Comparison of ENCODE assay signal across 1 cellular context in the genomic region with DNA sequence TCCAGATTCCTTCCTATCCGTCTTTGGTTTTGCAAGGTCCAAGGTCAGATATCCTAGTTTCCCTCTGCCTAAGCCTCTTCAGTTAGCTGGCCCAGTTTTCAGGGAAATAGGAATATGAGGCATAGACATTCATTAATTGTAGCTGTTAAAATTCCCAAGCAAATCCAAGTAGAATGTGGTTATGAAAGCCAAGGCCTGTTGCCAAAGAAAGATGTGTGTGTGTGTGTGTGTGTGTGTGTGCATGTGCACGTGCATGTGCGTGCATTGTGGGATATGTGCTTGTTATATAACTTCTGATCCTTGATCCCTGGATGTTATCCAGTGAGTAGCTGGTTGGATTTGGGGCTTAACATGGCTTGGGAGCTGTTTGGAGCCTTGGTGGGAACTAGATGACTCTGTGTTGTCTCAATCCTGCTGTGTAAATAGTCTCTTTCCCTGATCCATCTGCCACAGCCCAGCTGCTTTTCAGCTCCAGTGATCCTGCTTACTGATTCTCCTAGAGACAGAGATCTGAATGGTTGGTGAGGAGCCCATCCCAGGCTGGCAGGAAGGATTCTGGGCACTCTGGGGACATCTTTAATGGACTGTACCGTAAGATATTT.
TF ChIP-seq lines count a peak whose summit lies in the region.

No MANE protein-coding gene starts in this region.

TF ChIP-seq in HepG2, 621 proteins besides CTCF, POLR2A, EP300 and RAD21 (continued from another document and continues in another):
- TF ChIP-seq KDM5B (CRISPR knock-in tag; IDR thresholded peaks at IDR 0.05; ENCODE audit: borderline replicate concordance): peak; percentile 59; the same call in 1 of the 2 replicates
- peak; percentile 37; the same call in 1 of the 2 replicates for TF ChIP-seq SIX1 (CRISPR knock-in tag; IDR thresholded peaks at IDR 0.05; ENCODE audit: borderline replicate concordance)
- TF ChIP-seq ZNF501 (CRISPR knock-in tag; IDR thresholded peaks at IDR 0.05): peak; percentile 55; the same call in 1 of the 2 replicates
- TF ChIP-seq ZNF414 (CRISPR knock-in tag; IDR thresholded peaks at IDR 0.05): 0 out of 2 replicates have a peak, but pooled peaks have one; percentile 64
- TF ChIP-seq YEATS2 (CRISPR knock-in tag; IDR thresholded peaks at IDR 0.05; ENCODE audit: borderline replicate concordance): 0 out of 2 replicates have a peak, but pooled peaks have one; percentile 79
- TF ChIP-seq HOXA3 (CRISPR knock-in tag; IDR thresholded peaks at IDR 0.05): peak; percentile 63; the same call in 1 of the 2 replicates
- TF ChIP-seq HIVEP1 (CRISPR knock-in tag; IDR thresholded peaks at IDR 0.05): 0 out of 2 replicates have a peak, but pooled peaks have one; percentile 66
- peak; percentile 61; the same call in 1 of the 2 replicates for TF ChIP-seq BRCA1 (CRISPR knock-in tag; IDR thresholded peaks at IDR 0.05)
- peak; percentile 77; the same call in 1 of the 2 replicates for TF ChIP-seq ZNF343 (CRISPR knock-in tag; IDR thresholded peaks at IDR 0.05)
- peak; percentile 45 for TF ChIP-seq FOXA1 (IDR thresholded peaks at IDR 0.05)
- TF ChIP-seq FOXA1 (CRISPR knock-in tag; IDR thresholded peaks at IDR 0.05): peak; percentile 88
- no peak for TF ChIP-seq ZNF674 (CRISPR knock-in tag; IDR thresholded peaks at IDR 0.05; ENCODE audit: low read depth)
- peak; percentile 41; the same call in 1 of the 2 replicates for TF ChIP-seq ATF3 (CRISPR knock-in tag; IDR thresholded peaks at IDR 0.05)
- TF ChIP-seq KLF6 (CRISPR knock-in tag; IDR thresholded peaks at IDR 0.05): no peak
- peak; percentile 71; the same call in 1 of the 2 replicates for TF ChIP-seq ZNF543 (CRISPR knock-in tag; IDR thresholded peaks at IDR 0.05)
- peak; percentile 94 for TF ChIP-seq GATAD2A (CRISPR knock-in tag; IDR thresholded peaks at IDR 0.05)
- no peak for TF ChIP-seq NFATC3 (CRISPR knock-in tag; IDR thresholded peaks at IDR 0.05)
- peak; percentile 82 for TF ChIP-seq FOXP4 (CRISPR knock-in tag; IDR thresholded peaks at IDR 0.05)
- TF ChIP-seq, protein P1, sequence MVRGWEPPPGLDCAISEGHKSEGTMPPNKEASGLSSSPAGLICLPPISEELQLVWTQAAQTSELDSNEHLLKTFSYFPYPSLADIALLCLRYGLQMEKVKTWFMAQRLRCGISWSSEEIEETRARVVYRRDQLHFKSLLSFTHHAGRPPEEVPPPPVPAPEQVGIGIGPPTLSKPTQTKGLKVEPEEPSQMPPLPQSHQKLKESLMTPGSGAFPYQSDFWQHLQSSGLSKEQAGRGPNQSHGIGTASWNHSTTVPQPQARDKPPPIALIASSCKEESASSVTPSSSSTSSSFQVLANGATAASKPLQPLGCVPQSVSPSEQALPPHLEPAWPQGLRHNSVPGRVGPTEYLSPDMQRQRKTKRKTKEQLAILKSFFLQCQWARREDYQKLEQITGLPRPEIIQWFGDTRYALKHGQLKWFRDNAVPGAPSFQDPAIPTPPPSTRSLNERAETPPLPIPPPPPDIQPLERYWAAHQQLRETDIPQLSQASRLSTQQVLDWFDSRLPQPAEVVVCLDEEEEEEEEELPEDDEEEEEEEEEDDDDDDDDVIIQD (CRISPR knock-in tag; IDR thresholded peaks at IDR 0.05; ENCODE audit: low read depth): peak; percentile 57; the same call in 1 of the 2 replicates
- TF ChIP-seq, protein P2, sequence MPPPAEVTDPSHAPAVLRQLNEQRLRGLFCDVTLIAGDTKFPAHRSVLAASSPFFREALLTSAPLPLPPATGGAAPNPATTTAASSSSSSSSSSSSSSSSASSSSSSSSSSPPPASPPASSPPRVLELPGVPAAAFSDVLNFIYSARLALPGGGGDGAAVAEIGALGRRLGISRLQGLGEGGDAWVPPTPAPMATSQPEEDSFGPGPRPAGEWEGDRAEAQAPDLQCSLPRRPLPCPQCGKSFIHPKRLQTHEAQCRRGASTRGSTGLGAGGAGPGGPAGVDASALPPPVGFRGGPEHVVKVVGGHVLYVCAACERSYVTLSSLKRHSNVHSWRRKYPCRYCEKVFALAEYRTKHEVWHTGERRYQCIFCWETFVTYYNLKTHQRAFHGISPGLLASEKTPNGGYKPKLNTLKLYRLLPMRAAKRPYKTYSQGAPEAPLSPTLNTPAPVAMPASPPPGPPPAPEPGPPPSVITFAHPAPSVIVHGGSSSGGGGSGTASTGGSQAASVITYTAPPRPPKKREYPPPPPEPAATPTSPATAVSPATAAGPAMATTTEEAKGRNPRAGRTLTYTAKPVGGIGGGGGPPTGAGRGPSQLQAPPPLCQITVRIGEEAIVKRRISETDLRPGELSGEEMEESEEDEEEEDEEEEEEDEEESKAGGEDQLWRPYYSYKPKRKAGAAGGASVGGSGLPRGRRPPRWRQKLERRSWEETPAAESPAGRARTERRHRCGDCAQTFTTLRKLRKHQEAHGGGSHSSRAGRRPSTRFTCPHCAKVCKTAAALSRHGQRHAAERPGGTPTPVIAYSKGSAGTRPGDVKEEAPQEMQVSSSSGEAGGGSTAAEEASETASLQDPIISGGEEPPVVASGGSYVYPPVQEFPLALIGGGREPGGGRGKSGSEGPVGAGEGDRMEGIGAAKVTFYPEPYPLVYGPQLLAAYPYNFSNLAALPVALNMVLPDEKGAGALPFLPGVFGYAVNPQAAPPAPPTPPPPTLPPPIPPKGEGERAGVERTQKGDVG (CRISPR knock-in tag; IDR thresholded peaks at IDR 0.05; ENCODE audit: borderline replicate concordance): no peak
- 0 out of 2 replicates have a peak, but pooled peaks have one; percentile 17 for TF ChIP-seq IRX3 (CRISPR knock-in tag; IDR thresholded peaks at IDR 0.05; ENCODE audit: borderline replicate concordance, low read depth)
- peak; percentile 82 for TF ChIP-seq RXRB (CRISPR knock-in tag; IDR thresholded peaks at IDR 0.05; ENCODE audit: borderline replicate concordance)
- peak; percentile 88 for TF ChIP-seq ZNF772 (CRISPR knock-in tag; IDR thresholded peaks at IDR 0.05)
- TF ChIP-seq SMAD3 (CRISPR knock-in tag; IDR thresholded peaks at IDR 0.05): peak; percentile 76; the same call in 1 of the 2 replicates
- TF ChIP-seq, protein P3, sequence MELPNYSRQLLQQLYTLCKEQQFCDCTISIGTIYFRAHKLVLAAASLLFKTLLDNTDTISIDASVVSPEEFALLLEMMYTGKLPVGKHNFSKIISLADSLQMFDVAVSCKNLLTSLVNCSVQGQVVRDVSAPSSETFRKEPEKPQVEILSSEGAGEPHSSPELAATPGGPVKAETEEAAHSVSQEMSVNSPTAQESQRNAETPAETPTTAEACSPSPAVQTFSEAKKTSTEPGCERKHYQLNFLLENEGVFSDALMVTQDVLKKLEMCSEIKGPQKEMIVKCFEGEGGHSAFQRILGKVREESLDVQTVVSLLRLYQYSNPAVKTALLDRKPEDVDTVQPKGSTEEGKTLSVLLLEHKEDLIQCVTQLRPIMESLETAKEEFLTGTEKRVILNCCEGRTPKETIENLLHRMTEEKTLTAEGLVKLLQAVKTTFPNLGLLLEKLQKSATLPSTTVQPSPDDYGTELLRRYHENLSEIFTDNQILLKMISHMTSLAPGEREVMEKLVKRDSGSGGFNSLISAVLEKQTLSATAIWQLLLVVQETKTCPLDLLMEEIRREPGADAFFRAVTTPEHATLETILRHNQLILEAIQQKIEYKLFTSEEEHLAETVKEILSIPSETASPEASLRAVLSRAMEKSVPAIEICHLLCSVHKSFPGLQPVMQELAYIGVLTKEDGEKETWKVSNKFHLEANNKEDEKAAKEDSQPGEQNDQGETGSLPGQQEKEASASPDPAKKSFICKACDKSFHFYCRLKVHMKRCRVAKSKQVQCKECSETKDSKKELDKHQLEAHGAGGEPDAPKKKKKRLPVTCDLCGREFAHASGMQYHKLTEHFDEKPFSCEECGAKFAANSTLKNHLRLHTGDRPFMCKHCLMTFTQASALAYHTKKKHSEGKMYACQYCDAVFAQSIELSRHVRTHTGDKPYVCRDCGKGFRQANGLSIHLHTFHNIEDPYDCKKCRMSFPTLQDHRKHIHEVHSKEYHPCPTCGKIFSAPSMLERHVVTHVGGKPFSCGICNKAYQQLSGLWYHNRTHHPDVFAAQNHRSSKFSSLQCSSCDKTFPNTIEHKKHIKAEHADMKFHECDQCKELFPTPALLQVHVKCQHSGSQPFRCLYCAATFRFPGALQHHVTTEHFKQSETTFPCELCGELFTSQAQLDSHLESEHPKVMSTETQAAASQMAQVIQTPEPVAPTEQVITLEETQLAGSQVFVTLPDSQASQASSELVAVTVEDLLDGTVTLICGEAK (IDR thresholded peaks at IDR 0.05): no peak
- TF ChIP-seq, protein P3 (CRISPR knock-in tag; IDR thresholded peaks at IDR 0.05): peak; percentile 42; the same call in 1 of the 2 replicates
- no peak for TF ChIP-seq GABPA (IDR thresholded peaks at IDR 0.05; ENCODE audit: low read depth, low read length)
- TF ChIP-seq GABPA (CRISPR knock-in tag; IDR thresholded peaks at IDR 0.05; ENCODE audit: low read depth): no peak
- TF ChIP-seq ZNF878 (CRISPR knock-in tag; IDR thresholded peaks at IDR 0.05): no peak; the same call in 1 of the 2 replicates
- TF ChIP-seq DRAP1 (CRISPR knock-in tag; IDR thresholded peaks at IDR 0.05): peak; percentile 26; the same call in 1 of the 2 replicates
- peak; percentile 72 for TF ChIP-seq MNT (IDR thresholded peaks at IDR 0.05)
- peak; percentile 81 for TF ChIP-seq DMAP1 (CRISPR knock-in tag; IDR thresholded peaks at IDR 0.05)
- peak; percentile 85 for TF ChIP-seq ZNF761 (CRISPR knock-in tag; conservative IDR thresholded peaks at IDR 0.05)
- 0 out of 2 replicates have a peak, but pooled peaks have one; percentile 32 for TF ChIP-seq RNF2 (conservative IDR thresholded peaks at IDR 0.05; ENCODE audit: low read depth)
- TF ChIP-seq NFIC (IDR thresholded peaks at IDR 0.05; ENCODE audit: low read length): peak; percentile 40; the same call in 1 of the 2 replicates
- no peak for TF ChIP-seq ZMAT5 (CRISPR knock-in tag; IDR thresholded peaks at IDR 0.05; ENCODE audit: borderline replicate concordance, low read depth)
